7 cellular contexts compared by ENCODE assay signal in the genomic region with DNA sequence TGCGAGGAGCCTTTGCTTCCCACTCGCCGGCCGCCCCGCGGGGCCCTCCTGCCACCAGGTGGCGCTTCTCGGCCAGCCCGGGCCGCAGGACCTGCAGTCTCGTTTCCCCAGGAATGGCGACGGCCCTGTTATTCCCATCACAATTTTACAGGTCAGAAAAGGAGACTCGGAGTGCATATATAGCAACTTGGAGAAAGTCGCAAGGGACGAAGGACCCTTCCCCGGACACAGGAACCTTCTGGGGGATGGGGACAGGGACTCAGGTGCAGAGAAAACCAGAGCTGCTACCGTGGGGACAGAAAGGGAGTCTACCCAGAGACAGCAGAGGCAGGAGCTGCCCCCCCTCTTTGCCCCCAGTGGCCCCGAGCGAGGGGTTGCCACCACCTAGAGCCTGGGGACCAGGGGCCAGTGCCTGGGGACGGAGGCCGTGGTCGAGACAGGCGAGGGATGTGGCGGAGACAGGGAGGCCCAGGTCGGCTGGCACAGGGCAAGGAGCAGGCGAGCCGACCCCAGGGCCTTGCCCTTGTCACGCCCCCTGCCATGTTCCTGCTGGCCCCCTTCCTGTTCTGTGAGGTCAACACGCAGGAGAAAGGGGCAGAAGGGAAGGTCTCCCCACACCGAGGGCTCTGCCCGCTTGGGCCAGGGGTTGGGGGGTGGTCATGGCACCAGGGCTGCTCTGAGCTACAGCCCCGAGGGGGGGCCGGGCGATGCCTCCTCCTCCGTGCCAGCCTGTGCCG. TPM values are rescaled to one million over a fixed set of nuclear protein-coding genes. Genes with fewer than 3 reads are reported as not detected.
DNase-seq lines count a peak whose midpoint lies in the region; ATAC-seq and TF ChIP-seq lines count a peak whose summit lies in the region.

No MANE protein-coding gene starts in this region.

- H3K27me3 ChIP-seq in mammary epithelial cell (ENCODE audit: insufficient read depth, low read length) (peaks cover 8% of the 10 kb centered on the region), iPS-20b (ENCODE audit: insufficient read depth, low read length) (peaks cover 13% of the 10 kb centered on the region), skeletal muscle satellite cell (ENCODE audit: control insufficient read depth, insufficient read depth, low read length) (peaks cover 44% of the 10 kb centered on the region)

- H3K9ac ChIP-seq in mammary epithelial cell (ENCODE audit: insufficient read depth, low read length) (no peak overlapping the region), iPS-20b (ENCODE audit: low read depth, low read length) (peak overlapping the region; percentile 76; the same call in 1 of the 2 replicates), skeletal muscle satellite cell (ENCODE audit: low read depth, low read length) (peak overlapping the region; percentile 77)

- H3K27me3 Mint-ChIP-seq in WTC11 (ENCODE audit: low read depth), result peaks cover 23% of the 10 kb centered on the region

- TF ChIP-seq CTCF in WTC11 (IDR thresholded peaks at IDR 0.05), result peak; percentile 58
- peak; percentile 75 to 97 for TF ChIP-seq CTCF in mammary epithelial cell (conservative IDR thresholded peaks at IDR 0.05 in 1 of 2, IDR thresholded peaks at IDR 0.05 in 1 of 2; ENCODE audit: extremely low read depth in 1 of 2, insufficient read depth in 1 of 2, low read depth in 1 of 2, low read length in 2 of 2)

- H3K9me3 ChIP-seq in mammary epithelial cell (replicated peaks; ENCODE audit: insufficient read depth, low read length), result no peaks in the 10 kb centered on the region
- no peaks in the 10 kb centered on the region for H3K9me3 ChIP-seq in iPS-20b (ENCODE audit: insufficient read depth, low read depth, low read length)
- no peaks in the 10 kb centered on the region for H3K9me3 ChIP-seq in skeletal muscle satellite cell (replicated peaks; ENCODE audit: low read length)

- H3K4me3 ChIP-seq in mammary epithelial cell (replicated peaks in 1 of 3; ENCODE audit: insufficient read depth in 1 of 3, low read depth in 2 of 3, low read length in 3 of 3) (peak overlapping the region; percentile 49 to 54 (median 50)), iPS-20b (ENCODE audit: low read length) (peak overlapping the region; percentile 68; the same call in 1 of the 2 replicates), skeletal muscle satellite cell (ENCODE audit: low read length) (peak overlapping the region; percentile 59)

- CTCF ChIA-PET in WTC11 (lab: Charles Lee), result interaction anchor here (0.6 to 5.5 kb wide), 85 partner anchors 11 to 748 kb away, joined by 3 to 271 read pairs (median 5); a partner anchor contains a TSS
- CTCF ChIA-PET in mammary epithelial cell (lab: Charles Lee; ENCODE audit: low non-redundant PET), result interaction anchor here (0.6 to 1.6 kb wide), 8 partner anchors 41 to 459 kb away, joined by 3 to 38 read pairs (median 5); no protein-coding TSS in a partner anchor

- peaks cover 13% of the 10 kb centered on the region for H3K9me3 Mint-ChIP-seq in WTC11

- H3K36me3 ChIP-seq in mammary epithelial cell (ENCODE audit: insufficient read depth, low read length), result no peaks in the 10 kb centered on the region
- H3K36me3 ChIP-seq in iPS-20b (ENCODE audit: insufficient read depth, low read depth, low read length), result no peaks in the 10 kb centered on the region
- H3K36me3 ChIP-seq in skeletal muscle satellite cell (ENCODE audit: insufficient read depth, low read length), result no peaks in the 10 kb centered on the region

- ATAC-seq in GM18907 (IDR thresholded peaks at IDR 0.05; ENCODE audit: unreplicated experiment), result peak; percentile 34
- peak; percentile 55 for ATAC-seq in WTC11
- no peak for ATAC-seq in HG02759 (IDR thresholded peaks at IDR 0.05; ENCODE audit: unreplicated experiment)

- 0% methylated on average over 13 of the region's 37 CpGs for WGBS in mammary epithelial cell (ENCODE audit: low coverage, missing lambda C conversion rate)

- H3K4me3 Mint-ChIP-seq in WTC11, result peak overlapping the region; percentile 71

- peak overlapping the region; percentile 100 for H2AFZ ChIP-seq in mammary epithelial cell (ENCODE audit: low read depth, low read length)

- DNase-seq in NCI-H146 (lab: John Stamatoyannopoulos, UW) (peak; percentile 64), WTC11 (ENCODE audit: low spot score) (peak; percentile 92), mammary epithelial cell (peak; percentile 47)

- H3K4me2 ChIP-seq in mammary epithelial cell (ENCODE audit: insufficient read depth, low read depth, low read length) (peak overlapping the region; percentile 87), skeletal muscle satellite cell (ENCODE audit: low read length) (peak overlapping the region; percentile 77)

- in situ Hi-C loops in mammary epithelial cell (cut with MboI; ENCODE audit: low sequenced_read_pairs in 2 of 2), result loop anchor here in 1 of 2 donors (25.0 kb wide), 1 partner anchor 469 kb away; a partner anchor contains a TSS

- no peaks in the 10 kb centered on the region for H4K20me1 ChIP-seq in mammary epithelial cell (ENCODE audit: insufficient read depth, low read length)

- H3K4me1 Mint-ChIP-seq in WTC11, result peaks cover 3% of the 10 kb centered on the region

- intact Hi-C loops in mammary epithelial cell (cut with micrococcal nuclease), result loop anchor here (1.0 kb wide), 4 partner anchors 41 to 459 kb away; no protein-coding TSS in a partner anchor

- H3K27ac ChIP-seq in mammary epithelial cell (ENCODE audit: insufficient read depth, low read depth, low read length) (no peak overlapping the region), iPS-20b (ENCODE audit: low read length) (no peak overlapping the region)

- dilution Hi-C loops in mammary epithelial cell (cut with HindIII; ENCODE audit: low sequenced_read_pairs), result no loop called here

- no peak overlapping the region for H3K27ac Mint-ChIP-seq in WTC11

- no peaks in the 10 kb centered on the region for H3K79me2 ChIP-seq in mammary epithelial cell (ENCODE audit: insufficient read depth, low read length)

- peaks cover 14% of the 10 kb centered on the region for H3K4me1 ChIP-seq in mammary epithelial cell (ENCODE audit: insufficient read depth, low read length)
- peaks cover 2% of the 10 kb centered on the region; the same call in 1 of the 2 replicates for H3K4me1 ChIP-seq in iPS-20b (ENCODE audit: insufficient read depth, low read length)
- H3K4me1 ChIP-seq in skeletal muscle satellite cell (ENCODE audit: control insufficient read depth, insufficient read depth, low read length), result peaks cover 7% of the 10 kb centered on the region

- POLR2A ChIA-PET in WTC11 (lab: Charles Lee), result interaction anchor here (0.6 to 0.9 kb wide), 3 partner anchors 47 to 249 kb away, joined by 3 to 6 read pairs (median 3); no protein-coding TSS in a partner anchor

- BruUV-seq in mammary epithelial cell (replicated peaks; lab: Mats Ljungman, UMichigan), result no TSS peak

- no peaks in the 10 kb centered on the region for H3K36me3 Mint-ChIP-seq in WTC11

TF ChIP-seq in WTC11, 78 proteins besides CTCF, POLR2A, EP300 and RAD21:
- peak; percentile 56; the same call in 1 of the 2 replicates for TF ChIP-seq RELA (CRISPR knock-in tag; IDR thresholded peaks at IDR 0.05; ENCODE audit: borderline replicate concordance)
- TF ChIP-seq, protein P1, sequence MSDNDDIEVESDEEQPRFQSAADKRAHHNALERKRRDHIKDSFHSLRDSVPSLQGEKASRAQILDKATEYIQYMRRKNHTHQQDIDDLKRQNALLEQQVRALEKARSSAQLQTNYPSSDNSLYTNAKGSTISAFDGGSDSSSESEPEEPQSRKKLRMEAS (CRISPR knock-in tag; IDR thresholded peaks at IDR 0.05), result 0 out of 2 replicates have a peak, but pooled peaks have one; percentile 6
- 0 out of 2 replicates have a peak, but pooled peaks have one; percentile 44 for TF ChIP-seq KAT7 (CRISPR knock-in tag; IDR thresholded peaks at IDR 0.05; ENCODE audit: borderline replicate concordance)
- TF ChIP-seq SP1 (CRISPR knock-in tag; conservative IDR thresholded peaks at IDR 0.05), result no peak
TF ChIP-seq in WTC11: peak in this region for 3.

RNA-seq across cellular contexts. Expression of a gene that starts 3.5 kb away (rescaled TPM):
- total RNA-seq in WTC11 (2021), result 0.35 TPM in 1 of 3 replicates, not detected in the others
- not detected for total RNA-seq in mammary epithelial cell
- not detected for polyA plus RNA-seq in mammary epithelial cell
- polyA minus RNA-seq in mammary epithelial cell, result not detected
- not detected in 2 replicates for total RNA-seq in skeletal muscle satellite cell (2012; rRNA removed)

RNA-seq across cellular contexts. Expression of a gene that starts 56.9 kb away (rescaled TPM):
- total RNA-seq in WTC11 (2021) (0.80 to 1.7 TPM (median 1.3 TPM) in 3 replicates), mammary epithelial cell (10 to 100 TPM; 10.2 to 32.3 TPM)
- 8.2 TPM for polyA plus RNA-seq in mammary epithelial cell
- 5.4 TPM for polyA minus RNA-seq in mammary epithelial cell
- 2.4 and 8.4 TPM in 2 replicates for total RNA-seq in skeletal muscle satellite cell (2012; rRNA removed)
